8 cellular contexts compared by ENCODE assay signal in genomic region chr6:45420083-45420908, GRCh38. TPM values are rescaled to one million over a fixed set of nuclear protein-coding genes. Genes with fewer than 3 reads are reported as not detected.
DNase-seq lines count a peak whose midpoint lies in the region; ATAC-seq, FAIRE-seq and TF ChIP-seq lines count a peak whose summit lies in the region.

No MANE protein-coding gene starts in this region.

- CTCF ChIA-PET in PC-9 (lab: Charles Lee): interaction anchor here (0.6 to 1.9 kb wide), 8 partner anchors 8 to 950 kb away, joined by 3 to 6 read pairs (median 3); no protein-coding TSS in a partner anchor

- peaks cover 22% of the 10 kb centered on the region for H3K4me1 ChIP-seq in PC-9 (replicated peaks; ENCODE audit: insufficient read depth)
- peaks cover 0 to 13% of the 10 kb centered on the region in 2 donors for H3K4me1 ChIP-seq in kidney (ENCODE audit: control insufficient read depth in 1 of 2, insufficient read depth in 1 of 2, low read depth in 1 of 2, low read length in 2 of 2)

- H3K9me3 ChIP-seq in PC-9 (ENCODE audit: insufficient read depth, low read depth): no peaks in the 10 kb centered on the region
- no peaks in the 10 kb centered on the region for H3K9me3 ChIP-seq in kidney (ENCODE audit: control insufficient read depth in 1 of 2, low read length in 2 of 2)

- H3K27me3 ChIP-seq in PC-9 (ENCODE audit: insufficient read depth, low read depth): no peaks in the 10 kb centered on the region

- H3K9me2 ChIP-seq in PC-9 (ENCODE audit: insufficient read depth): no peaks in the 10 kb centered on the region

- H3K4me2 ChIP-seq in PC-9: peak overlapping the region; percentile 92

- TF ChIP-seq CTCF in PC-9 (conservative IDR thresholded peaks at IDR 0.05) (no peak), kidney (IDR thresholded peaks at IDR 0.05; ENCODE audit: borderline replicate concordance, extremely low read depth, insufficient read depth) (no peak)

- peak; percentile 31 for ATAC-seq in activated naive CD8-positive, alpha-beta T cell treated with anti-CD3 and anti-CD28 coated beads, Interleukin-2, amount 50 U/mL, for 24 hours

- no peaks in the 10 kb centered on the region for H3K9me3 Mint-ChIP-seq in activated naive CD8-positive, alpha-beta T cell treated with anti-CD3 and anti-CD28 coated beads, Interleukin-2, amount 50 U/mL, for 24 hours

- H3K36me3 ChIP-seq in PC-9 (ENCODE audit: low read depth) (no peaks in the 10 kb centered on the region), kidney (ENCODE audit: control insufficient read depth in 1 of 2, insufficient read depth in 2 of 2, low read length in 2 of 2) (no peaks in the 10 kb centered on the region)

- H3K27ac ChIP-seq in PC-9 (peak overlapping the region; percentile 72), kidney (ENCODE audit: low read depth in 2 of 2, low read length in 2 of 2) (no peak overlapping the region)

- H3K4me3 Mint-ChIP-seq in activated naive CD8-positive, alpha-beta T cell treated with anti-CD3 and anti-CD28 coated beads, Interleukin-2, amount 50 U/mL, for 24 hours: peak overlapping the region; percentile 97

- peak overlapping the region; percentile 89 for H2AFZ ChIP-seq in PC-9

- POLR2A ChIA-PET in PC-9 (lab: Charles Lee; ENCODE audit: unreplicated experiment): interaction anchor here (0.6 kb wide), 1 partner anchor 160 kb away, joined by 4 read pairs; no protein-coding TSS in a partner anchor

- H3F3A ChIP-seq in PC-9 (ENCODE audit: insufficient read depth, low read depth): no peaks in the 10 kb centered on the region; the same call in 1 of the 2 replicates

- intact Hi-C loops in PC-9 (cut with micrococcal nuclease; ENCODE audit: unreplicated experiment): loop anchor here (2.0 to 5.0 kb wide), 5 partner anchors 43 to 992 kb away; partner anchors contain the start of gene SUPT3H
- intact Hi-C loops in kidney (cut with DNase I): no loop called here

- DNase-seq in Daoy (ENCODE audit: low read depth) (peak; percentile 66), PC-9 (no peak), kidney (peak; percentile 72), NCI-H69 (lab: John Stamatoyannopoulos, UW) (no peak), cerebellum (ENCODE audit: low spot score) (no peak), NCI-H1092 treated with DMSO at 0.1 percent for 48 hours (lab: John Stamatoyannopoulos, UW) (no peak)
- DNase-seq in activated naive CD8-positive, alpha-beta T cell treated with anti-CD3 and anti-CD28 coated beads, Interleukin-2, amount 50 U/mL, for 24 hours: peak; percentile 61
- peak in 2 of 3 experiments; percentile 20 to 30 for DNase-seq in stimulated activated CD4-positive, alpha-beta T cell treated with anti-CD3 and anti-CD28 coated beads, TNF-alpha, amount 100 ng/mL, for 4 hours (ENCODE audit: low read depth in 3 of 3)

- H3K79me2 ChIP-seq in PC-9 (ENCODE audit: low read depth): peaks cover 26% of the 10 kb centered on the region

- peaks cover 68% of the 10 kb centered on the region for H3K4me1 Mint-ChIP-seq in activated naive CD8-positive, alpha-beta T cell treated with anti-CD3 and anti-CD28 coated beads, Interleukin-2, amount 50 U/mL, for 24 hours

- peak overlapping the region in 1 of 2 donors; percentile 24 for H3K9ac ChIP-seq in kidney (ENCODE audit: low read length in 2 of 2)

- H3K27ac Mint-ChIP-seq in activated naive CD8-positive, alpha-beta T cell treated with anti-CD3 and anti-CD28 coated beads, Interleukin-2, amount 50 U/mL, for 24 hours: peak overlapping the region; percentile 92

- peaks cover 21% of the 10 kb centered on the region for H3K27me3 Mint-ChIP-seq in activated naive CD8-positive, alpha-beta T cell treated with anti-CD3 and anti-CD28 coated beads, Interleukin-2, amount 50 U/mL, for 24 hours

- peaks cover 16% of the 10 kb centered on the region for H3K36me3 Mint-ChIP-seq in activated naive CD8-positive, alpha-beta T cell treated with anti-CD3 and anti-CD28 coated beads, Interleukin-2, amount 50 U/mL, for 24 hours (ENCODE audit: low read depth)

- H3K4me3 ChIP-seq in PC-9: peak overlapping the region; percentile 98
- H3K4me3 ChIP-seq in kidney (ENCODE audit: low read length in 2 of 2): peak overlapping the region; percentile 48 to 53

- no peaks in the 10 kb centered on the region for H4K20me1 ChIP-seq in PC-9 (ENCODE audit: insufficient read depth)

- BruUV-seq in PC-9 (replicated peaks; lab: Mats Ljungman, UMichigan): no TSS peak

- no peak for FAIRE-seq in kidney (lab: Jason Lieb, UNC)

RNA-seq across cellular contexts. Expression of gene SUPT3H, which starts 42.6 kb away (rescaled TPM):
- total RNA-seq in Daoy (2014; rRNA removed; shearing (Covaris generic)): 35.8 and 49.7 TPM in 2 replicates
- total RNA-seq in PC-9 (2021) (9.0 and 9.2 TPM in 2 replicates), kidney (10.1 TPM), cerebellum (29.9 TPM)
- 12.5 TPM for polyA plus RNA-seq in kidney (ENCODE audit: insufficient read depth, low read depth, low replicate concordance)

Comparison
In these comparisons a context has a peak if more than half of its experiments do, and no peak if none do; other contexts are left out.
1. DNase-seq: peak in Daoy (single experiment), activated naive CD8-positive, alpha-beta T cell treated with anti-CD3 and anti-CD28 coated beads, Interleukin-2, amount 50 U/mL, for 24 hours (single experiment), kidney (single experiment) and stimulated activated CD4-positive, alpha-beta T cell treated with anti-CD3 and anti-CD28 coated beads, TNF-alpha, amount 100 ng/mL, for 4 hours (2 of 3); none in PC-9 (0 of 2), NCI-H69 (single experiment), cerebellum (single experiment) and NCI-H1092 treated with DMSO at 0.1 percent for 48 hours (single experiment).